In the genomic region with DNA sequence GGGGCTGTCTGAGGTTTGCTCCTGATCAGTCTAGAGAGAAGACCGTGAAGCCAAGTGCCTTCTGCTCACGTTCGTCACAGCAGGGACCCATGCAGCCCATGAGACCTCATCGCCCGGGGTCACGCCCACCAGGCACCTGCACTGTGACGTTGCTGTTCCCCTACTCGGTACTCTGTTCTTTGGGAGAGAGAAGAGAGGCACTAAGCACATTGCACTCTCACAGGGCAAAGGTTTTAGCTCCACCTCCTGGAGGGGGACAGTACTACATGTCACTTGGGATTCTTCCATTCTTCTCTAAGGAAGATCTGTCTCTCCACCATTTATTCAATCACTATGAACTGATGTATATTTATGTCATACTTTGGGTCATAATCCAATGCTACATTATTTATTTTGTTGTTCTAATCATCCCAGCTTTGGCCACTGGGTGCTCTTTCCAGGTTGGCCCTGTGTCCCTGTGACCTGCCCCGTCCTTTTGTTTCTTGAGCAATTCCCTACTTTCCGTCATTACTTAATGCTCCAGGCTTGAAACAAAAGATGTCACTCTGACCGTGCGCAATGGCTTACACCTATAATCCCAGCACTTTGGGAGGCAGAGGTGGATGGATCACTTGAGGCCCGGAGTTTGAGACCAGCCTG, we compare ENCODE assay signal across 9 cellular contexts. TPM values are rescaled to one million over a fixed set of nuclear protein-coding genes. Genes with fewer than 3 reads are reported as not detected.
A peak's percentile ranks its signal among the peaks of the same experiment; 100 is the strongest.
DNase-seq lines count a peak whose midpoint lies in the region; ATAC-seq lines count a peak whose summit lies in the region.
"Had no signal": no experiment of that assay in that cellular context is flagged by ENCODE, and none has a peak within 500 bp of the region (broad histone marks: within the 10 kb centered on the region; RNA-seq: fewer than 3 reads in every experiment).

No MANE protein-coding gene starts in this region.

- peak; percentile 48 for DNase-seq in DMS153 (lab: John Stamatoyannopoulos, UW)
- DNase-seq in Jurkat, Clone E6-1 (ENCODE audit: low read depth, low spot score), result peak; percentile 62
- DNase-seq in SK-MEL-5 (ENCODE audit: low read depth, low spot score), result peak; percentile 82
- peak; percentile 73 for DNase-seq in activated effector memory CD4-positive, alpha-beta T cell treated with anti-CD3 and anti-CD28 coated beads, Interleukin-2, amount 50 U/mL, for 16 hours
- DNase-seq in hepatic stellate cell (ENCODE audit: low spot score), result peak; percentile 40
- DNase-seq in stimulated activated CD4-positive, alpha-beta T cell treated with anti-CD3 and anti-CD28 coated beads, Interleukin-1b, Interleukin-23, amount 100 ng/mL, for 24 hours (ENCODE audit: low read depth in 4 of 4, low spot score in 1 of 4), result peak; percentile 18 to 38 (median 26)
- DNase-seq in NCI-H2227 (lab: John Stamatoyannopoulos, UW; ENCODE audit: unreplicated experiment), result no peak

- ATAC-seq in HG02642 (IDR thresholded peaks at IDR 0.05; ENCODE audit: poor library complexity, unreplicated experiment), result no peak

- no peak overlapping the region for H3K4me3 ChIP-seq in Jurkat, Clone E6-1 (ENCODE audit: low read length)
- H3K4me3 ChIP-seq: SJSA1 had no signal

- in situ Hi-C loops in SK-MEL-5 (cut with HindIII; ENCODE audit: low pct_unique_long_range_greater_than_20kb, low sequenced_read_pairs), result no loop called here

RNA-seq across cellular contexts. Expression of gene BRD3, which starts 31.4 kb away (rescaled TPM):
- 26.4 TPM for polyA plus RNA-seq in Jurkat, Clone E6-1 (2012; ENCODE audit: insufficient read depth, insufficient read length)
- total RNA-seq in SK-MEL-5 (2014; rRNA removed; shearing (Covaris generic)), result 1.7 and 2.1 TPM in 2 replicates
- polyA plus RNA-seq in SK-MEL-5 (2015; cell fraction: cytosol; rRNA removed), result 8.3 and 24.0 TPM in 2 replicates
- 13.7 and 17.0 TPM in 2 replicates for polyA plus RNA-seq in SK-MEL-5 (2015; cell fraction: nucleus; rRNA removed)

RNA-seq across cellular contexts. Expression of gene WDR5, which starts 36.6 kb away (rescaled TPM):
- 58.5 TPM for polyA plus RNA-seq in Jurkat, Clone E6-1 (2012; ENCODE audit: insufficient read depth, insufficient read length)
- 25.9 and 27.1 TPM in 2 replicates for total RNA-seq in SK-MEL-5 (2014; rRNA removed; shearing (Covaris generic))
- polyA plus RNA-seq in SK-MEL-5 (2015; cell fraction: cytosol; rRNA removed), result 53.6 and 69.3 TPM in 2 replicates
- polyA plus RNA-seq in SK-MEL-5 (2015; cell fraction: nucleus; rRNA removed), result 97.7 and 113 TPM in 2 replicates
